ENCODE assay signal across 1 cellular context in genomic region chr1:243505986-243506689, GRCh38.
TF ChIP-seq lines count a peak whose summit lies in the region.

No MANE protein-coding gene starts in this region.

TF ChIP-seq in HepG2, 621 proteins besides CTCF, POLR2A, EP300 and RAD21 (continued from another document and continues in another):
- peak; percentile 44; the same call in 1 of the 2 replicates for TF ChIP-seq THRA (CRISPR knock-in tag; IDR thresholded peaks at IDR 0.05; ENCODE audit: borderline replicate concordance)
- peak; percentile 84 for TF ChIP-seq NCOA2 (CRISPR knock-in tag; IDR thresholded peaks at IDR 0.05)
- no peak for TF ChIP-seq HINFP (CRISPR knock-in tag; IDR thresholded peaks at IDR 0.05; ENCODE audit: low read depth)
- peak; percentile 65; the same call in 1 of the 2 replicates for TF ChIP-seq ZNF772 (CRISPR knock-in tag; IDR thresholded peaks at IDR 0.05)
- TF ChIP-seq ZNF547 (CRISPR knock-in tag; IDR thresholded peaks at IDR 0.05) = peak; percentile 39; the same call in 1 of the 2 replicates
- peak; percentile 73; the same call in 1 of the 2 replicates for TF ChIP-seq ZNF451 (CRISPR knock-in tag; IDR thresholded peaks at IDR 0.05)
- peak; percentile 92; the same call in 1 of the 2 replicates for TF ChIP-seq ZNF430 (CRISPR knock-in tag; IDR thresholded peaks at IDR 0.05)
- TF ChIP-seq ZNF629 (CRISPR knock-in tag; conservative IDR thresholded peaks at IDR 0.05) = no peak
- peak; percentile 50 for TF ChIP-seq BHLHE40 (IDR thresholded peaks at IDR 0.05; ENCODE audit: low read length)
- no peak for TF ChIP-seq HNRNPH1 (optimal IDR thresholded peaks at IDR 0.05; ENCODE audit: low read depth, low read length)
- peak; percentile 92 for TF ChIP-seq MED1 (CRISPR knock-in tag; IDR thresholded peaks at IDR 0.05)
- TF ChIP-seq ZNF816 (CRISPR knock-in tag; IDR thresholded peaks at IDR 0.05; ENCODE audit: borderline replicate concordance) = no peak
- TF ChIP-seq ZNF3 (CRISPR knock-in tag; IDR thresholded peaks at IDR 0.05) = no peak
- peak; percentile 43; the same call in 1 of the 2 replicates for TF ChIP-seq ZNF503 (CRISPR knock-in tag; IDR thresholded peaks at IDR 0.05)
- no peak for TF ChIP-seq ZNF784 (CRISPR knock-in tag; IDR thresholded peaks at IDR 0.05; ENCODE audit: borderline replicate concordance)
- TF ChIP-seq ZSCAN12 (CRISPR knock-in tag; IDR thresholded peaks at IDR 0.05) = 0 out of 2 replicates have a peak, but pooled peaks have one; percentile 27
- TF ChIP-seq ZNF17 (CRISPR knock-in tag; IDR thresholded peaks at IDR 0.05) = no peak
- TF ChIP-seq SRSF4 (IDR thresholded peaks at IDR 0.05; ENCODE audit: low read depth, low read length, poor library complexity, severe bottlenecking) = no peak
- peak; percentile 42; the same call in 1 of the 2 replicates for TF ChIP-seq WIZ (CRISPR knock-in tag; IDR thresholded peaks at IDR 0.05)
- peak; percentile 50; the same call in 1 of the 2 replicates for TF ChIP-seq ZMYM3 (CRISPR knock-in tag; IDR thresholded peaks at IDR 0.05)
- TF ChIP-seq HOMEZ (CRISPR knock-in tag; IDR thresholded peaks at IDR 0.05; ENCODE audit: low read depth) = peak; percentile 93; the same call in 1 of the 2 replicates
- no peak for TF ChIP-seq ZNF12 (CRISPR knock-in tag; IDR thresholded peaks at IDR 0.05)
- peak; percentile 95 for TF ChIP-seq TFE3 (CRISPR knock-in tag; IDR thresholded peaks at IDR 0.05)
- peak; percentile 69; the same call in 1 of the 2 replicates for TF ChIP-seq ZBTB20 (CRISPR knock-in tag; IDR thresholded peaks at IDR 0.05; ENCODE audit: borderline replicate concordance, low read depth)
- peak; percentile 63; the same call in 1 of the 2 replicates for TF ChIP-seq ZFY (CRISPR knock-in tag; IDR thresholded peaks at IDR 0.05)
- no peak for TF ChIP-seq ZNF260 (CRISPR knock-in tag; IDR thresholded peaks at IDR 0.05; ENCODE audit: borderline replicate concordance, low read depth)
- TF ChIP-seq REPIN1 (CRISPR knock-in tag; IDR thresholded peaks at IDR 0.05; ENCODE audit: borderline replicate concordance, low read depth) = no peak; the same call in 1 of the 2 replicates
- no peak for TF ChIP-seq ZNF720 (CRISPR knock-in tag; IDR thresholded peaks at IDR 0.05)
- TF ChIP-seq ZXDC (CRISPR knock-in tag; IDR thresholded peaks at IDR 0.05) = no peak
- TF ChIP-seq ZNF567 (CRISPR knock-in tag; IDR thresholded peaks at IDR 0.05; ENCODE audit: borderline replicate concordance) = peak; percentile 63; the same call in 1 of the 2 replicates
- no peak for TF ChIP-seq CEBPB (IDR thresholded peaks at IDR 0.05; ENCODE audit: borderline replicate concordance, low read depth, low read length)
- TF ChIP-seq SMARCC2 (IDR thresholded peaks at IDR 0.05) = no peak
- TF ChIP-seq FOSL2 (CRISPR knock-in tag; IDR thresholded peaks at IDR 0.05) = peak; percentile 80
- peak; percentile 95 for TF ChIP-seq SOX5 (CRISPR knock-in tag; IDR thresholded peaks at IDR 0.05; ENCODE audit: borderline replicate concordance)
- TF ChIP-seq HMGA1 (CRISPR knock-in tag; conservative IDR thresholded peaks at IDR 0.05) = no peak
- peak; percentile 32; the same call in 1 of the 2 replicates for TF ChIP-seq MYPOP (CRISPR knock-in tag; IDR thresholded peaks at IDR 0.05)
- no peak for TF ChIP-seq ATF6 (CRISPR knock-in tag; conservative IDR thresholded peaks at IDR 0.05)
- peak; percentile 77; the same call in 1 of the 2 replicates for TF ChIP-seq ZKSCAN8 (CRISPR knock-in tag; IDR thresholded peaks at IDR 0.05; ENCODE audit: borderline replicate concordance)
- TF ChIP-seq CBX2 (IDR thresholded peaks at IDR 0.05; ENCODE audit: low read depth, low read length) = no peak
- TF ChIP-seq CBX2 (CRISPR knock-in tag; IDR thresholded peaks at IDR 0.05; ENCODE audit: low read depth) = no peak
- peak; percentile 93 for TF ChIP-seq MEIS2 (CRISPR knock-in tag; IDR thresholded peaks at IDR 0.05)
- TF ChIP-seq ZBTB7B (CRISPR knock-in tag; IDR thresholded peaks at IDR 0.05) = peak; percentile 76; the same call in 1 of the 2 replicates
- peak; percentile 93 for TF ChIP-seq ZNF281 (CRISPR knock-in tag; IDR thresholded peaks at IDR 0.05; ENCODE audit: borderline replicate concordance)
- peak; percentile 93 for TF ChIP-seq MYC (CRISPR knock-in tag; IDR thresholded peaks at IDR 0.05; ENCODE audit: borderline replicate concordance)
- peak; percentile 65 for TF ChIP-seq RARA (CRISPR knock-in tag; IDR thresholded peaks at IDR 0.05)
- no peak for TF ChIP-seq GTF3A (CRISPR knock-in tag; conservative IDR thresholded peaks at IDR 0.05)
- TF ChIP-seq ZNF354B (CRISPR knock-in tag; IDR thresholded peaks at IDR 0.05) = no peak
- peak; percentile 71; the same call in 1 of the 2 replicates for TF ChIP-seq NFKBIZ (CRISPR knock-in tag; IDR thresholded peaks at IDR 0.05)
